8 cellular contexts compared by ENCODE assay signal in the genomic region with DNA sequence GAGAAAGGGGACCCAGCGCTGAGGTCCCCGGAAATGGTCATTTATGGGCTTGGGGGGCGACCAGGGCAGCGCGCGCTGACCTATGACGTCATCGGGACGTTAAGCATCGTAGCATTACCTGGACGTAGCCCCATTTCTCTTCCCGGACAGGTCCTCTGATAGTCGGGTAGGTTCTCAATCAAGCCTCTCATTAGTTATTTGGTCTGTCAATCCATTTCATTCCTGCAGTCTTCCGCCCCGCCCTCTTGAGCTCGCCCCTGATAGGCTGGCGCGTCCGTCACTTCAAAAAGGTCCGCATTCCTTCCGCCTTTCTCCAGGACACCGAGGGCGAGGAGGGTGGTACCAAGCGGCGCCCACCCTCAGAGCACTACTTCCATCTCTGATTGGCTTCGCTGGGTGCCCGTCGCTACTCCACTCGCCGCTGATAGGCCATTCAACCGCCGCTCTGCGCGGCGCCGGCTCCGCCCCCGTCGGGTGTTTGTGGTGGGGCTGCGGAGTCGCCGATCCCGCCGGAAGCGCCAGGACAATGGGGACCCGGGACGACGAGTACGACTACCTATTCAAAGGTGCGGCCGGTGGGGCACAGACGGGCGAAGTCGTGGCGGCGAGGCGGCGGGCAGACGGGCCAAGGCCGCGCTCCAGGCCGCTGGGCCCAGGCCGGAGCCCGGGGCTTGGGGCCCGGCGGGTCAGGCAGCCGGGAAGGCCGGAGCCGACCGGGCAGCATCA. TPM values are rescaled to one million over a fixed set of nuclear protein-coding genes. Genes with fewer than 3 reads are reported as not detected.
DNase-seq lines count a peak whose midpoint lies in the region; ATAC-seq and TF ChIP-seq lines count a peak whose summit lies in the region.

RAB11B (plus strand) TSS at position 470 of the 726 bp plus-strand sequence; CDS start at position 527, 57 bp downstream.

- POLR2A ChIA-PET in activated CD8-positive, alpha-beta memory T cell treated with anti-CD3 and anti-CD28 coated beads for 36 hours (lab: Charles Lee): interaction anchor here (0.6 to 1.7 kb wide), 4 partner anchors 27 to 124 kb away, joined by 4 to 6 read pairs (median 4); partner anchors contain the start of gene ZNF414

- 0% methylated on average over 64 to 70 of the region's 70 CpGs for WGBS in lung, 2 donors

- peaks cover 16 to 30% of the 10 kb centered on the region in 2 donors for H3K4me1 ChIP-seq in lung (ENCODE audit: control insufficient read depth in 2 of 2, insufficient read depth in 2 of 2, low read length in 2 of 2)

- peaks cover 0 to 2% of the 10 kb centered on the region in 2 donors for H3K36me3 ChIP-seq in lung (ENCODE audit: control insufficient read depth in 2 of 2, insufficient read depth in 2 of 2, low read length in 2 of 2)

- no peaks in the 10 kb centered on the region for H3K27me3 ChIP-seq in lung (ENCODE audit: control insufficient read depth, insufficient read depth)

- H3K9me3 ChIP-seq in lung (ENCODE audit: control insufficient read depth in 2 of 2, insufficient read depth in 1 of 2, low read length in 1 of 2): no peaks in the 10 kb centered on the region

- CTCF ChIA-PET in activated CD8-positive, alpha-beta memory T cell treated with anti-CD3 and anti-CD28 coated beads for 36 hours (lab: Charles Lee): interaction anchor here (1.5 kb wide), 1 partner anchor 23 kb away, joined by 4 read pairs; the partner anchor contains the start of gene MARCHF2

- peak; percentile 98 for DNase-seq in CMK (ENCODE audit: low read depth)
- DNase-seq in GM20000 (ENCODE audit: low spot score): peak; percentile 98
- peak; percentile 97 for DNase-seq in HT-29 (ENCODE audit: low spot score)
- DNase-seq in NOMO-1 (lab: John Stamatoyannopoulos, UW; ENCODE audit: unreplicated experiment in 2 of 2): peak; percentile 99 to 100
- peak; percentile 97 for DNase-seq in effector CD8-positive, alpha-beta T cell (lab: John Stamatoyannopoulos, UW)
- DNase-seq in lung (ENCODE audit: low spot score): peak; percentile 99
- peak; percentile 88 to 97 (median 96) for DNase-seq in stimulated activated CD4-positive, alpha-beta T cell treated with anti-CD3 and anti-CD28 coated beads, TNF-alpha, amount 100 ng/mL, for 4 hours (ENCODE audit: low read depth in 3 of 3)

- peak within 1 kb of the TSS; percentile 88 for H3K4me3 ChIP-seq in lung

- TF ChIP-seq CTCF in GM20000 (IDR thresholded peaks at IDR 0.05; ENCODE audit: extremely low read depth, missing control alignments) (no peak), lung (IDR thresholded peaks at IDR 0.05; ENCODE audit: control extremely low read depth, extremely low read depth) (no peak)

- peak within 1 kb of the TSS; percentile 99 to 100 for H3K27ac ChIP-seq in lung (ENCODE audit: low read depth in 1 of 2, low read length in 1 of 2)

- peak; percentile 93 for ATAC-seq in lung (ENCODE audit: insufficient read depth, low FRiP score)

RNA-seq across cellular contexts. Expression of gene RAB11B, which starts in this region (rescaled TPM):
- 24.0 and 37.1 TPM in 2 replicates for total RNA-seq in HT-29 (2014; rRNA removed; shearing (Covaris generic))
- 10 to 100 TPM; 57.7 to 61.5 TPM for total RNA-seq in activated CD8-positive, alpha-beta memory T cell treated with anti-CD3 and anti-CD28 coated beads for 36 hours
- total RNA-seq in lung: 100 to 1,000 TPM; 139 to 148 TPM
- 100 to 1,000 TPM in 1 of 2 donors, 10 to 100 TPM in 1; 91.1 to 104 TPM for polyA plus RNA-seq in lung

Comparison
In these comparisons a context has a peak if more than half of its experiments do, and no peak if none do; other contexts are left out.
1. Peak in every context shown above with its lines: DNase-seq, ATAC-seq, H3K4me3 ChIP-seq and H3K27ac ChIP-seq.